25 cellular contexts compared by ENCODE assay signal in the genomic region with DNA sequence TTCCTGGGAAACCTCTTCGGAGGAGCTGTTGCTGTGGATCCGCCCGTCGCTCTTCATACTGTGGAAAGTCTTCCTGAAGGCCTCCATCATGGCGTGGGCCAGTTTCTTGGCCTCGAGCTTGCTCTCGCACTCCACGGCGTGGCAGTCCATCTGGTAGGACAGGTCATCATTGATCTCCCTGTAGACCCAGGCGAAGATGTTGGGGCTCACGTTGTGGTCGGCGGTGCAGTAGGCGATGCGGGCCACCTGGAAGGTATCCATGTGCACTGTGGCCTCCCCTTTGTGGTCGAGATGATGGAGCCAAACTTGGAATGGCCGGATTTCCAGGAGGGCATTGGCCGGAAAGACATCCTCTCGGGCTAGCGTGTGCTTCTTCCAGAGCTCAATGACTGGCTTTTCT.
"Had no signal": no experiment of that assay in that cellular context is flagged by ENCODE, and none has a peak within 500 bp of the region (broad histone marks: within the 10 kb centered on the region; RNA-seq: fewer than 3 reads in every experiment).

No MANE protein-coding gene starts in this region.

- DNase-seq: dermis blood vessel endothelial cell; dorsolateral prefrontal cortex; effector CD4-positive, alpha-beta T cell; effector memory CD4-positive, alpha-beta T cell; foreskin keratinocyte; heart left ventricle; hypothalamus; immature natural killer cell; islet precursor cell; kidney; kidney glomerular epithelial cell; left colon; left ventricle myocardium superior; lower lobe of right lung; mesendoderm; midbrain; naive thymus-derived CD4-positive, alpha-beta T cell had no signal

- H2AFZ ChIP-seq: hepatocyte had no signal

- H3K4me2 ChIP-seq: hepatocyte had no signal

- FAIRE-seq: colon, endothelial cell of umbilical vein, frontal cortex, kidney had no signal

- H3K4me1 ChIP-seq: esophagus muscularis mucosa, foreskin keratinocyte, gastroesophageal sphincter, left lung, lower lobe of right lung had no signal

- H3K9me3 ChIP-seq: esophagus muscularis mucosa, gastroesophageal sphincter, lower lobe of right lung had no signal

- H3K79me2 ChIP-seq: hepatocyte had no signal

- H3K27me3 ChIP-seq: dorsolateral prefrontal cortex, esophagus muscularis mucosa, foreskin keratinocyte, gastroesophageal sphincter, heart left ventricle, hepatocyte, left lung had no signal

- H3K27ac ChIP-seq: coronary artery, dorsolateral prefrontal cortex, esophagus muscularis mucosa, foreskin keratinocyte, gastroesophageal sphincter, heart left ventricle, hepatocyte, left lung, lower lobe of right lung had no signal

- H3K4me3 ChIP-seq: coronary artery, dorsolateral prefrontal cortex, esophagus muscularis mucosa, gastroesophageal sphincter, heart left ventricle, hepatocyte, left lung, lower lobe of right lung had no signal
